ENCODE assay signal across 13 cellular contexts in genomic region chr4:85607624-85608023, GRCh38.
DNase-seq lines count a peak whose midpoint lies in the region; ATAC-seq and TF ChIP-seq lines count a peak whose summit lies in the region.
"Had no signal": no experiment of that assay in that cellular context is flagged by ENCODE, and none has a peak within 500 bp of the region (broad histone marks: within the 10 kb centered on the region; RNA-seq: fewer than 3 reads in every experiment).

No MANE protein-coding gene starts in this region.

- no peaks in the 10 kb centered on the region for H3K9me3 ChIP-seq in Karpas-422 (ENCODE audit: low read length)
- H3K9me3 ChIP-seq in mucosa of descending colon, result no peaks in the 10 kb centered on the region
- H3K9me3 ChIP-seq: tibial nerve had no signal

- DNase-seq in Karpas-422, result peak; percentile 90
- DNase-seq in mucosa of descending colon, result peak; percentile 48 to 73 (median 62)
- DNase-seq in iPS-NIHi7 (ENCODE audit: extremely low spot score), result no peak
- DNase-seq in cerebellar cortex (ENCODE audit: low spot score), result no peak
- DNase-seq in LoVo (ENCODE audit: low spot score), result no peak
- no peak for DNase-seq in COLO668 (lab: John Stamatoyannopoulos, UW; ENCODE audit: unreplicated experiment)
- DNase-seq: IMR-90, SIG-M5 had no signal

- H3K36me3 ChIP-seq in Karpas-422 (ENCODE audit: insufficient read depth, low read length) (no peaks in the 10 kb centered on the region; the same call in 1 of the 2 replicates), mucosa of descending colon (ENCODE audit: low read depth) (no peaks in the 10 kb centered on the region)

- H3K4me3 ChIP-seq in Karpas-422 (ENCODE audit: low read length), result peak overlapping the region; percentile 55
- H3K4me3 ChIP-seq in mucosa of descending colon, result no peak overlapping the region
- H3K4me3 ChIP-seq: skin epidermis, tibial nerve had no signal

- no peak for TF ChIP-seq CTCF in mucosa of descending colon (IDR thresholded peaks at IDR 0.05)

- peak overlapping the region; percentile 58 for H3K9ac ChIP-seq in Karpas-422 (ENCODE audit: low read length)

- peak overlapping the region; percentile 99 for H3K27ac ChIP-seq in Karpas-422 (ENCODE audit: low read length)

- no peaks in the 10 kb centered on the region for H3K9me2 ChIP-seq in Karpas-422 (replicated peaks; ENCODE audit: insufficient read depth, low read length)

- no peaks in the 10 kb centered on the region for H3K27me3 ChIP-seq in Karpas-422 (ENCODE audit: low read length)
- H3K27me3 ChIP-seq: tibial nerve had no signal

- H3K79me2 ChIP-seq in Karpas-422 (ENCODE audit: low read length), result peaks cover 28% of the 10 kb centered on the region

- intact Hi-C loops in mucosa of descending colon (cut with DNase I, micrococcal nuclease), result no loop called here

- no peaks in the 10 kb centered on the region for H4K20me1 ChIP-seq in Karpas-422 (ENCODE audit: insufficient read depth, low read depth, low read length)

- H2AFZ ChIP-seq in Karpas-422 (ENCODE audit: low read length), result no peak overlapping the region

- H3K4me1 ChIP-seq in Karpas-422 (ENCODE audit: low read length) (peaks cover 44% of the 10 kb centered on the region), mucosa of descending colon (ENCODE audit: low read depth) (no peaks in the 10 kb centered on the region)

- H3K4me2 ChIP-seq in Karpas-422 (ENCODE audit: low read depth, low read length, poor library complexity, severe bottlenecking), result peak overlapping the region; percentile 70

- peak; percentile 64 for ATAC-seq in GM18909 (IDR thresholded peaks at IDR 0.05; ENCODE audit: poor library complexity, unreplicated experiment)
- peak; percentile 68 for ATAC-seq in HG02678 (IDR thresholded peaks at IDR 0.05; ENCODE audit: unreplicated experiment)
- peak; percentile 98 for ATAC-seq in mucosa of descending colon
- ATAC-seq: left lobe of liver had no signal

Comparison
In these comparisons a context has a peak if more than half of its experiments do, and no peak if none do; other contexts are left out.
1. DNase-seq: peak in Karpas-422 (single experiment) and mucosa of descending colon (3 of 3); none in iPS-NIHi7 (single experiment), cerebellar cortex (single experiment), LoVo (single experiment) and COLO668 (single experiment).
2. Peak in every context shown above with its lines, with median percentiles within 50 percentile points of each other: ATAC-seq.